ENCODE assay signal across 8 cellular contexts in genomic region chr1:20788489-20788795, GRCh38. TPM values are rescaled to one million over a fixed set of nuclear protein-coding genes. Genes with fewer than 3 reads are reported as not detected.
DNase-seq lines count a peak whose midpoint lies in the region; TF ChIP-seq lines count a peak whose summit lies in the region.

No MANE protein-coding gene starts in this region.

- H3K9ac ChIP-seq in smooth muscle cell (ENCODE audit: low read depth): peak overlapping the region; percentile 92

- peak overlapping the region; percentile 88 for H3K27ac ChIP-seq in SJCRH30
- H3K27ac ChIP-seq in esophagus muscularis mucosa (replicated peaks in 1 of 4): peak overlapping the region; percentile 98 to 99 (median 99)
- peak overlapping the region; percentile 97 for H3K27ac ChIP-seq in smooth muscle cell (ENCODE audit: low read depth)

- DNase-seq in NCI-H2227 (lab: John Stamatoyannopoulos, UW; ENCODE audit: unreplicated experiment): peak; percentile 26
- DNase-seq in NCI-H2227 treated with DMSO at 0.1 percent for 48 hours (lab: John Stamatoyannopoulos, UW): no peak
- DNase-seq in SJCRH30: no peak
- DNase-seq in esophagus muscularis mucosa (ENCODE audit: extremely low spot score): peak; percentile 66
- no peak for DNase-seq in smooth muscle cell (lab: John Stamatoyannopoulos, UW; ENCODE audit: unreplicated experiment)
- no peak for DNase-seq in effector CD8-positive, alpha-beta T cell (lab: John Stamatoyannopoulos, UW)
- DNase-seq in T1000 (lab: John Stamatoyannopoulos, UW): no peak
- no peak for DNase-seq in NOMO-1 (lab: John Stamatoyannopoulos, UW; ENCODE audit: unreplicated experiment in 2 of 2)

- H3K4me3 ChIP-seq in SJCRH30 (peak overlapping the region; percentile 80), esophagus muscularis mucosa (no peak overlapping the region), smooth muscle cell (peak overlapping the region; percentile 83)

- H3K36me3 ChIP-seq in SJCRH30 (no peaks in the 10 kb centered on the region), esophagus muscularis mucosa (no peaks in the 10 kb centered on the region), smooth muscle cell (ENCODE audit: low read depth) (no peaks in the 10 kb centered on the region)

- H3K9me3 ChIP-seq in SJCRH30 (replicated peaks) (no peaks in the 10 kb centered on the region; the same call in 1 of the 2 replicates), esophagus muscularis mucosa (no peaks in the 10 kb centered on the region), smooth muscle cell (replicated peaks; ENCODE audit: low read depth) (no peaks in the 10 kb centered on the region)

- H4K20me1 ChIP-seq in smooth muscle cell (ENCODE audit: low read depth): peaks cover 29% of the 10 kb centered on the region

- peaks cover 9% of the 10 kb centered on the region for H3F3A ChIP-seq in smooth muscle cell (ENCODE audit: low read depth)

- H3K27me3 ChIP-seq in SJCRH30 (no peaks in the 10 kb centered on the region), esophagus muscularis mucosa (no peaks in the 10 kb centered on the region), smooth muscle cell (ENCODE audit: low read depth) (no peaks in the 10 kb centered on the region)

- H3K79me2 ChIP-seq in smooth muscle cell (ENCODE audit: low read depth): peaks cover 26% of the 10 kb centered on the region

- no peak for TF ChIP-seq CTCF in esophagus muscularis mucosa (IDR thresholded peaks at IDR 0.05)
- TF ChIP-seq CTCF in smooth muscle cell (IDR thresholded peaks at IDR 0.05; ENCODE audit: borderline replicate concordance, insufficient read depth, poor library complexity, severe bottlenecking): no peak

- H2AFZ ChIP-seq in smooth muscle cell (ENCODE audit: low read depth): no peak overlapping the region

- 92% methylated on average over 8 of the region's 8 CpGs for WGBS in esophagus muscularis mucosa
- WGBS in smooth muscle cell (ENCODE audit: low lambda C conversion rate): 92% methylated on average over 8 of the region's 8 CpGs

- no peaks in the 10 kb centered on the region for H3K4me1 ChIP-seq in SJCRH30
- peaks cover 17 to 31% (median 29%) of the 10 kb centered on the region in 4 donors for H3K4me1 ChIP-seq in esophagus muscularis mucosa
- peaks cover 15% of the 10 kb centered on the region for H3K4me1 ChIP-seq in smooth muscle cell (ENCODE audit: low read depth)

- no peak for TF ChIP-seq POLR2A in esophagus muscularis mucosa (IDR thresholded peaks at IDR 0.05; ENCODE audit: low read depth)

- intact Hi-C loops in esophagus muscularis mucosa (cut with DNase I): loop anchor here (5.0 kb wide), 2 partner anchors 56 to 91 kb away; partner anchors contain the start of gene SH2D5

- TF ChIP-seq EP300 in esophagus muscularis mucosa (IDR thresholded peaks at IDR 0.05): no peak

- peak overlapping the region; percentile 87 for H3K4me2 ChIP-seq in smooth muscle cell

RNA-seq across cellular contexts. Expression of gene HP1BP3, which starts 1.3 kb away (rescaled TPM):
- 244 and 283 TPM in 2 replicates for total RNA-seq in SJCRH30 (2014; rRNA removed; shearing (Covaris generic))
- 100 to 1,000 TPM; 213 to 349 (median 277) TPM for total RNA-seq in esophagus muscularis mucosa
- total RNA-seq in smooth muscle cell: 110 and 119 TPM in 2 replicates
- polyA plus RNA-seq in smooth muscle cell: 77.9 and 86.0 TPM in 2 replicates

RNA-seq across cellular contexts. Expression of gene SH2D5, which starts 55.9 kb away (rescaled TPM):
- total RNA-seq in SJCRH30 (2014; rRNA removed; shearing (Covaris generic)): 8.4 and 10.7 TPM in 2 replicates
- total RNA-seq in esophagus muscularis mucosa (1 to 10 TPM in 2 of 4 donors, under 1 TPM in 2; 0.42 to 7.2 (median 1.7) TPM), smooth muscle cell (0.18 and 0.63 TPM in 2 replicates)
- 0.82 TPM in 1 of 2 replicates, not detected in the other for polyA plus RNA-seq in smooth muscle cell

Comparison
In these comparisons a context has a peak if more than half of its experiments do, and no peak if none do; other contexts are left out.
1. DNase-seq: peak in NCI-H2227 (single experiment) and esophagus muscularis mucosa (single experiment); none in NCI-H2227 treated with DMSO at 0.1 percent for 48 hours (single experiment), SJCRH30 (0 of 2), smooth muscle cell (single experiment), effector CD8-positive, alpha-beta T cell (single experiment), T1000 (single experiment) and NOMO-1 (0 of 2).
2. H3K4me3 ChIP-seq: peak in SJCRH30 (single experiment) and smooth muscle cell (single experiment); none in esophagus muscularis mucosa (0 of 4).
3. Peak in every context shown above with its lines, with median percentiles within 50 percentile points of each other: H3K27ac ChIP-seq.